9 cellular contexts compared by ENCODE assay signal in the genomic region with DNA sequence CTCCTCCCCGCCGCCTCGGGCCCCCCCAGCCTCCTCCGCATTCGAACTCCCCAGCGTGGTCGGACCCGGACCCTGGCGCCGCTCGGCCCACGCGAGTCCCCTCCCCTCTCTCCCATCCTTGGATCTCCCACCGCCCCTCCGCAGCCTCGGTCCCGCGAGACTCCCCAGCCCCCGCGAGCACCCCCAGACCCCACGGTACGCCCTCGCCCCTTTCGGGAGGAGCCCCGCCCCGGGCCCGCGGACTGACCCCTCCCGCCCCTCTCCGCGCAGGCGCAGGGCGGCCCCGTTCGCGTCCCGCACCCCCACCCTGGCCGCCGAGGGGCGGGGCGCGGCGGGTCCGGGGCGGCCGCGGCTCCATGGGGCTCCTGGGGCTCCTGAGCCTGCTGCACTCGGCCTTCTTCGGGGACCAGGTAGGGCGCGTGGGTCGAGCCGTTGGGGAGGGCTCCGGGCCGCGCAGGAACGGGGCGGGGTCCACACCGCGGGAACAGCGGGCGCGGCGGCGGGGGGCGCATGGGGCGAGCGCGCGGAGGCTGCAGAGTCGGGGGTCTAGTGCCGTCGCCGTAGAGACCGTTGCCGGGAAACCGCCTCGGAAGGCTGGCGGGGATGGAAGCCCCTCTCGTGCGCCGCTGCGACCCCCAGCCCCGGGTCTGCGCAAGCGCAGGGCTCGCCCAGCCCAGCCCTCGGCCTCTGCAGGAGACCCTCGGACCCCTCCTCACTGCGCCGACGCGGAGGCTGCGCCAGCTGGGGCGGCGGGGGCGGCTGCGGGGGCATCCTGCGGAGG. TPM values are rescaled to one million over a fixed set of nuclear protein-coding genes. Genes with fewer than 3 reads are reported as not detected.
DNase-seq lines count a peak whose midpoint lies in the region; ATAC-seq and TF ChIP-seq lines count a peak whose summit lies in the region.
"Had no signal": no experiment of that assay in that cellular context is flagged by ENCODE, and none has a peak within 500 bp of the region (broad histone marks: within the 10 kb centered on the region; RNA-seq: fewer than 3 reads in every experiment).

No MANE protein-coding gene starts in this region.

- no peaks in the 10 kb centered on the region for H3K9me3 ChIP-seq in neural progenitor cell (ENCODE audit: low read depth)

- peaks cover 6% of the 10 kb centered on the region for H3K79me2 ChIP-seq in neural progenitor cell (ENCODE audit: low read depth)

- ATAC-seq in central memory CD8-positive, alpha-beta T cell (replicated peaks; ENCODE audit: extremely low read depth, poor library complexity, severe bottlenecking): no peak

- H3K4me3 Mint-ChIP-seq in central memory CD8-positive, alpha-beta T cell: peak overlapping the region; percentile 43
- H3K4me3 Mint-ChIP-seq in neural progenitor cell: peak overlapping the region; percentile 83
- H3K4me3 Mint-ChIP-seq in activated T-helper 2 cell treated with anti-CD3 and anti-CD28 coated beads, Interferon-gamma antibody, Interleukin-2, Interleukin-4, amounts not matched to agents 10 μg/mL and 5 μg/mL and 100 μg/mL, durations not matched to agents 14 hours and 24 hours and 36 hours (ENCODE audit: low read depth): no peak overlapping the region

- peaks cover 71% of the 10 kb centered on the region for H3K27me3 ChIP-seq in neural progenitor cell
- H3K27me3 ChIP-seq in brain microvascular endothelial cell (replicated peaks): peaks cover 39% of the 10 kb centered on the region

- H3K4me1 Mint-ChIP-seq in central memory CD8-positive, alpha-beta T cell: peaks cover 24% of the 10 kb centered on the region
- H3K4me1 Mint-ChIP-seq in neural progenitor cell: peaks cover 37% of the 10 kb centered on the region
- H3K4me1 Mint-ChIP-seq in activated T-helper 2 cell treated with anti-CD3 and anti-CD28 coated beads, Interferon-gamma antibody, Interleukin-2, Interleukin-4, amounts not matched to agents 10 μg/mL and 5 μg/mL and 100 μg/mL, durations not matched to agents 14 hours and 24 hours and 36 hours (ENCODE audit: low read depth): peaks cover 2% of the 10 kb centered on the region

- peaks cover 5% of the 10 kb centered on the region for H3K36me3 ChIP-seq in neural progenitor cell
- peaks cover 22% of the 10 kb centered on the region for H3K36me3 ChIP-seq in brain microvascular endothelial cell (replicated peaks)

- H3K4me3 ChIP-seq in neural progenitor cell: peak overlapping the region; percentile 49
- no peak overlapping the region for H3K4me3 ChIP-seq in brain microvascular endothelial cell (ENCODE audit: low read depth, low read length)

- H3K27me3 Mint-ChIP-seq in central memory CD8-positive, alpha-beta T cell: peaks cover 39% of the 10 kb centered on the region
- peaks cover 20% of the 10 kb centered on the region for H3K27me3 Mint-ChIP-seq in neural progenitor cell (ENCODE audit: insufficient read depth, low read depth)
- H3K27me3 Mint-ChIP-seq in activated T-helper 2 cell treated with anti-CD3 and anti-CD28 coated beads, Interferon-gamma antibody, Interleukin-2, Interleukin-4, amounts not matched to agents 10 μg/mL and 5 μg/mL and 100 μg/mL, durations not matched to agents 14 hours and 24 hours and 36 hours (ENCODE audit: low read depth): peaks cover 32% of the 10 kb centered on the region

- H3K4me1 ChIP-seq in neural progenitor cell: peaks cover 12% of the 10 kb centered on the region

- H3K9me3 Mint-ChIP-seq in central memory CD8-positive, alpha-beta T cell: no peaks in the 10 kb centered on the region
- no peaks in the 10 kb centered on the region for H3K9me3 Mint-ChIP-seq in neural progenitor cell
- no peaks in the 10 kb centered on the region for H3K9me3 Mint-ChIP-seq in activated T-helper 2 cell treated with anti-CD3 and anti-CD28 coated beads, Interferon-gamma antibody, Interleukin-2, Interleukin-4, amounts not matched to agents 10 μg/mL and 5 μg/mL and 100 μg/mL, durations not matched to agents 14 hours and 24 hours and 36 hours

- peak; percentile 92 for DNase-seq in D341Med (ENCODE audit: low spot score)
- DNase-seq in NCI-H2171 (lab: John Stamatoyannopoulos, UW): peak; percentile 50
- no peak for DNase-seq in central memory CD8-positive, alpha-beta T cell (ENCODE audit: low spot score in 2 of 2)
- DNase-seq in neural progenitor cell (ENCODE audit: low spot score): peak; percentile 87
- DNase-seq in SHP77 (lab: John Stamatoyannopoulos, UW): no peak
- DNase-seq in mesenteric fat pad (ENCODE audit: low spot score): no peak
- DNase-seq in brain microvascular endothelial cell: no peak
- no peak for DNase-seq in activated T-helper 2 cell treated with anti-CD3 and anti-CD28 coated beads, Interferon-gamma antibody, Interleukin-2, Interleukin-4, amounts not matched to agents 10 μg/mL and 5 μg/mL and 100 μg/mL, durations not matched to agents 14 hours and 24 hours and 36 hours (ENCODE audit: low spot score)

- no peak for TF ChIP-seq CTCF in neural progenitor cell (IDR thresholded peaks at IDR 0.05)
- TF ChIP-seq CTCF in brain microvascular endothelial cell (IDR thresholded peaks at IDR 0.05; ENCODE audit: low read depth, low read length, missing control alignments): no peak

- H3K36me3 Mint-ChIP-seq in central memory CD8-positive, alpha-beta T cell (ENCODE audit: insufficient read depth): peaks cover 40% of the 10 kb centered on the region
- H3K36me3 Mint-ChIP-seq in neural progenitor cell: peaks cover 17% of the 10 kb centered on the region
- H3K36me3 Mint-ChIP-seq in activated T-helper 2 cell treated with anti-CD3 and anti-CD28 coated beads, Interferon-gamma antibody, Interleukin-2, Interleukin-4, amounts not matched to agents 10 μg/mL and 5 μg/mL and 100 μg/mL, durations not matched to agents 14 hours and 24 hours and 36 hours (ENCODE audit: low read depth): peaks cover 17% of the 10 kb centered on the region

- H4K20me1 ChIP-seq in neural progenitor cell (ENCODE audit: low read depth): peaks cover 82% of the 10 kb centered on the region

- H3K27ac ChIP-seq in neural progenitor cell: no peak overlapping the region
- H3K27ac ChIP-seq in brain microvascular endothelial cell: no peak overlapping the region
- H3K27ac ChIP-seq: epithelial cell of prostate had no signal

- peak overlapping the region; percentile 75 for H3K4me2 ChIP-seq in neural progenitor cell

- in situ Hi-C loops in brain microvascular endothelial cell (cut with HindIII; ENCODE audit: low pct_ligation_motif_present, low sequenced_read_pairs): no loop called here

- intact Hi-C loops in activated T-helper 2 cell treated with anti-CD3 and anti-CD28 coated beads, Interferon-gamma antibody, Interleukin-2, Interleukin-4, amounts not matched to agents 10 μg/mL and 5 μg/mL and 100 μg/mL, durations not matched to agents 14 hours and 24 hours and 36 hours (cut with micrococcal nuclease): loop anchor here (10.0 kb wide), 1 partner anchor 69 kb away; a partner anchor contains a TSS

- no peak overlapping the region for H3K9ac ChIP-seq in neural progenitor cell

- H3F3A ChIP-seq in neural progenitor cell (ENCODE audit: low read depth): peaks cover 81% of the 10 kb centered on the region

- no peak overlapping the region for H2AFZ ChIP-seq in neural progenitor cell (replicated peaks)

- no peak overlapping the region for H3K27ac Mint-ChIP-seq in central memory CD8-positive, alpha-beta T cell (ENCODE audit: low read depth)
- H3K27ac Mint-ChIP-seq in neural progenitor cell: no peak overlapping the region
- no peak overlapping the region for H3K27ac Mint-ChIP-seq in activated T-helper 2 cell treated with anti-CD3 and anti-CD28 coated beads, Interferon-gamma antibody, Interleukin-2, Interleukin-4, amounts not matched to agents 10 μg/mL and 5 μg/mL and 100 μg/mL, durations not matched to agents 14 hours and 24 hours and 36 hours

RNA-seq across cellular contexts. Expression of a gene that starts 3.8 kb away (rescaled TPM):
- total RNA-seq in neural progenitor cell (ENCODE audit: low replicate concordance): 1.3 and 12.2 TPM in 2 replicates
- 0.10 TPM for total RNA-seq in mesenteric fat pad
- 0.07 and 0.21 TPM in 2 replicates for total RNA-seq in activated T-helper 2 cell treated with anti-CD3 and anti-CD28 coated beads, Interferon-gamma antibody, Interleukin-2, Interleukin-4, amounts not matched to agents 10 μg/mL and 5 μg/mL and 100 μg/mL, durations not matched to agents 14 hours and 24 hours and 36 hours

RNA-seq across cellular contexts. Expression of a gene that starts 7.9 kb away (rescaled TPM):
- total RNA-seq in neural progenitor cell (ENCODE audit: low replicate concordance) (1,918 and 2,648 TPM in 2 replicates), mesenteric fat pad (909 TPM)
- total RNA-seq in activated T-helper 2 cell treated with anti-CD3 and anti-CD28 coated beads, Interferon-gamma antibody, Interleukin-2, Interleukin-4, amounts not matched to agents 10 μg/mL and 5 μg/mL and 100 μg/mL, durations not matched to agents 14 hours and 24 hours and 36 hours: 1,450 and 1,471 TPM in 2 replicates

RNA-seq across cellular contexts. Expression of a gene that starts 32.9 kb away (rescaled TPM):
- total RNA-seq in neural progenitor cell (ENCODE audit: low replicate concordance) (14.4 and 40.4 TPM in 2 replicates), mesenteric fat pad (21.6 TPM)
- 33.0 and 37.9 TPM in 2 replicates for total RNA-seq in activated T-helper 2 cell treated with anti-CD3 and anti-CD28 coated beads, Interferon-gamma antibody, Interleukin-2, Interleukin-4, amounts not matched to agents 10 μg/mL and 5 μg/mL and 100 μg/mL, durations not matched to agents 14 hours and 24 hours and 36 hours

RNA-seq across cellular contexts. Expression of a gene that starts 38.7 kb away (rescaled TPM):
- total RNA-seq in neural progenitor cell (ENCODE audit: low replicate concordance) (107 and 121 TPM in 2 replicates), mesenteric fat pad (110 TPM)
- total RNA-seq in activated T-helper 2 cell treated with anti-CD3 and anti-CD28 coated beads, Interferon-gamma antibody, Interleukin-2, Interleukin-4, amounts not matched to agents 10 μg/mL and 5 μg/mL and 100 μg/mL, durations not matched to agents 14 hours and 24 hours and 36 hours: 282 and 290 TPM in 2 replicates

RNA-seq across cellular contexts. Expression of a gene that starts 44.0 kb away (rescaled TPM):
- total RNA-seq in neural progenitor cell (ENCODE audit: low replicate concordance) (3.6 and 12.5 TPM in 2 replicates), mesenteric fat pad (0.96 TPM)
- total RNA-seq in activated T-helper 2 cell treated with anti-CD3 and anti-CD28 coated beads, Interferon-gamma antibody, Interleukin-2, Interleukin-4, amounts not matched to agents 10 μg/mL and 5 μg/mL and 100 μg/mL, durations not matched to agents 14 hours and 24 hours and 36 hours: 2.1 and 2.6 TPM in 2 replicates

Comparison
In these comparisons a context has a peak if more than half of its experiments do, and no peak if none do; other contexts are left out.
1. DNase-seq: peak in D341Med (single experiment), NCI-H2171 (single experiment) and neural progenitor cell (single experiment); none in central memory CD8-positive, alpha-beta T cell (0 of 2), SHP77 (0 of 2), mesenteric fat pad (single experiment), brain microvascular endothelial cell (single experiment) and activated T-helper 2 cell treated with anti-CD3 and anti-CD28 coated beads, Interferon-gamma antibody, Interleukin-2, Interleukin-4, amounts not matched to agents 10 μg/mL and 5 μg/mL and 100 μg/mL, durations not matched to agents 14 hours and 24 hours and 36 hours (single experiment).